28 cellular contexts compared by ENCODE assay signal in the genomic region with DNA sequence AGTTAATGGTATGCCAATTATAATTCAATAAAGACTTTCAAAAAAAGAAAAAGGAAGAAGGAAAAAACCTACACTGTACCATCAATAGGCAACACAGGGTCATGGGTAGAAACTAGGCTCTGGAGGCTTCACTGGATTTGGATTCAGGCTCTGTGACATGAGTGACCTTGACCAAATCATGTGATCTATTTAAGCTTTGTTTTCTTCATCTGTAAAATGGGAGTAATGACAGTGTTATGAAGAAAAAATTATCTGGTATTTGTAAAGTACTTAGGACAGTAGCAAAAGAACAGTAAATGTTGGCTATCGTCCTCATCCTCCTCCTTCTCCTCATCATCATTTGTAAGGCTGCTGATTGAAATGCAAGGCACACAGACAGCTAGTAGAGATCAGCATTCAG. TPM values are rescaled to one million over a fixed set of nuclear protein-coding genes. Genes with fewer than 3 reads are reported as not detected.
"Had no signal": no experiment of that assay in that cellular context is flagged by ENCODE, and none has a peak within 500 bp of the region (broad histone marks: within the 10 kb centered on the region; RNA-seq: fewer than 3 reads in every experiment).

No MANE protein-coding gene starts in this region.

- DNase-seq: left ventricle myocardium inferior; mesendoderm; naive B cell; natural killer cell; nephron progenitor cell; ovary; sigmoid colon; small intestine; spleen; stimulated activated CD4-positive, alpha-beta T cell treated with anti-CD3 and anti-CD28 coated beads, Interleukin-4, amount 100 ng/mL, for 24 hours; stimulated activated naive CD4-positive, alpha-beta T cell; uterus had no signal

- H3K4me3 ChIP-seq: hepatocyte, left ventricle myocardium inferior, lung, neural progenitor cell, ovary, right atrium auricular region, sigmoid colon, spleen, suprapubic skin, thoracic aorta, tibial nerve, uterus had no signal

- H3K27ac ChIP-seq: hepatocyte, left ventricle myocardium inferior, neural progenitor cell, ovary, right atrium auricular region, sigmoid colon, spleen, suprapubic skin, thoracic aorta, tibial nerve, uterus had no signal

- ATAC-seq: natural killer cell; stimulated activated effector memory CD8-positive, alpha-beta T cell treated with anti-CD3 and anti-CD28 coated beads, Interleukin-12 subunit alpha, Interleukin-12 subunit beta, amount 100 ng/mL, for 72 hours had no signal

- H3K36me3 Mint-ChIP-seq: naive B cell; natural killer cell; stimulated activated effector memory CD8-positive, alpha-beta T cell treated with anti-CD3 and anti-CD28 coated beads, Interleukin-12 subunit alpha, Interleukin-12 subunit beta, amount 100 ng/mL, for 72 hours; type B pancreatic cell had no signal

- H3K9ac ChIP-seq: neural progenitor cell had no signal

- H3K36me3 ChIP-seq: left ventricle myocardium inferior, ovary, right atrium auricular region, sigmoid colon, spleen, suprapubic skin, thoracic aorta, tibial nerve, uterus had no signal

- H3K4me3 Mint-ChIP-seq: mesothelial cell of epicardium; naive B cell; natural killer cell; nephron progenitor cell; neural progenitor cell; stimulated activated effector memory CD8-positive, alpha-beta T cell treated with anti-CD3 and anti-CD28 coated beads, Interleukin-12 subunit alpha, Interleukin-12 subunit beta, amount 100 ng/mL, for 72 hours; stimulated activated naive CD8-positive, alpha-beta T cell treated with anti-CD3 and anti-CD28 coated beads, Interleukin-15, Interleukin-2, amounts not matched to agents 100 ng/mL and 50 ng/mL, for 24 hours; type B pancreatic cell had no signal

- H2AFZ ChIP-seq: hepatocyte, neural progenitor cell had no signal

- H3K9me3 ChIP-seq: ovary, right atrium auricular region, sigmoid colon, suprapubic skin, thoracic aorta, uterus had no signal

- H3K27me3 ChIP-seq: hepatocyte, neural progenitor cell, ovary, right atrium auricular region, sigmoid colon, spleen, suprapubic skin, tibial nerve, uterus had no signal

- H3K27me3 Mint-ChIP-seq: type B pancreatic cell had no signal

- H3K4me2 ChIP-seq: hepatocyte, neural progenitor cell had no signal

- H3K4me1 Mint-ChIP-seq: naive B cell; natural killer cell; stimulated activated effector memory CD8-positive, alpha-beta T cell treated with anti-CD3 and anti-CD28 coated beads, Interleukin-12 subunit alpha, Interleukin-12 subunit beta, amount 100 ng/mL, for 72 hours had no signal

- H3K4me1 ChIP-seq: neural progenitor cell, right atrium auricular region, spleen, suprapubic skin, tibial nerve had no signal

- H3K27ac Mint-ChIP-seq: mesothelial cell of epicardium; naive B cell; natural killer cell; nephron progenitor cell; neural progenitor cell; progenitor cell of endocrine pancreas; stimulated activated effector memory CD8-positive, alpha-beta T cell treated with anti-CD3 and anti-CD28 coated beads, Interleukin-12 subunit alpha, Interleukin-12 subunit beta, amount 100 ng/mL, for 72 hours; stimulated activated naive CD8-positive, alpha-beta T cell treated with anti-CD3 and anti-CD28 coated beads, Interleukin-15, Interleukin-2, amounts not matched to agents 100 ng/mL and 50 ng/mL, for 24 hours; type B pancreatic cell had no signal

- H3K9me3 Mint-ChIP-seq: natural killer cell; stimulated activated effector memory CD8-positive, alpha-beta T cell treated with anti-CD3 and anti-CD28 coated beads, Interleukin-12 subunit alpha, Interleukin-12 subunit beta, amount 100 ng/mL, for 72 hours; stimulated activated naive CD8-positive, alpha-beta T cell treated with anti-CD3 and anti-CD28 coated beads, Interleukin-15, Interleukin-2, amounts not matched to agents 100 ng/mL and 50 ng/mL, for 24 hours; type B pancreatic cell had no signal

RNA-seq across cellular contexts. Expression of gene STPG4, which starts 59.3 kb away (rescaled TPM):
- total RNA-seq: hepatocyte, kidney epithelial cell, left ventricle myocardium inferior, mesothelial cell of epicardium, pulmonary artery endothelial cell, right atrium auricular region, subcutaneous adipose tissue, thoracic aorta, ureter had no signal
